9 cellular contexts compared by ENCODE assay signal in genomic region chr6:90194371-90194841, GRCh38.
DNase-seq lines count a peak whose midpoint lies in the region; ATAC-seq and TF ChIP-seq lines count a peak whose summit lies in the region.
"Had no signal": no experiment of that assay in that cellular context is flagged by ENCODE, and none has a peak within 500 bp of the region (broad histone marks: within the 10 kb centered on the region; RNA-seq: fewer than 3 reads in every experiment).

No MANE protein-coding gene starts in this region.

- H3K9me3 Mint-ChIP-seq in naive B cell (peaks cover 5 to 23% (median 9%) of the 10 kb centered on the region in 7 donors), progenitor cell of endocrine pancreas (ENCODE audit: low read depth) (peaks cover 10% of the 10 kb centered on the region)

- H3K27me3 Mint-ChIP-seq in naive B cell (no peaks in the 10 kb centered on the region), progenitor cell of endocrine pancreas (no peaks in the 10 kb centered on the region)

- in situ Hi-C loops in astrocyte of the spinal cord (cut with HindIII; ENCODE audit: low sequenced_read_pairs): no loop called here

- H3K36me3 Mint-ChIP-seq in naive B cell (peaks cover 40 to 49% of the 10 kb centered on the region in 2 donors), progenitor cell of endocrine pancreas (ENCODE audit: insufficient read depth) (peaks cover 12% of the 10 kb centered on the region)

- DNase-seq in AG20443 (ENCODE audit: low spot score): peak; percentile 68
- DNase-seq in HFF-Myc (ENCODE audit: extremely low read depth, low read depth): peak; percentile 58
- peak; percentile 85 for DNase-seq in astrocyte of the spinal cord (ENCODE audit: low read depth, low spot score)
- no peak for DNase-seq in naive B cell
- DNase-seq in progenitor cell of endocrine pancreas (ENCODE audit: low spot score, unreplicated experiment): no peak
- DNase-seq: NCI-H1930 had no signal

- no peak for ATAC-seq in naive B cell (ENCODE audit: low read depth in 2 of 2)
- no peak for ATAC-seq in HG03469 (IDR thresholded peaks at IDR 0.05; ENCODE audit: unreplicated experiment)
- no peak for ATAC-seq in GM21786 (IDR thresholded peaks at IDR 0.05; ENCODE audit: unreplicated experiment)
- no peak for ATAC-seq in GM21381 (IDR thresholded peaks at IDR 0.05; ENCODE audit: unreplicated experiment)

- H3K27ac Mint-ChIP-seq in naive B cell: peak overlapping the region; percentile 9 to 91 (median 70)
- H3K27ac Mint-ChIP-seq in progenitor cell of endocrine pancreas: no peak overlapping the region

- TF ChIP-seq CTCF in HFF-Myc (IDR thresholded peaks at IDR 0.05; ENCODE audit: low read depth, low read length, missing control alignments) (no peak), astrocyte of the spinal cord (IDR thresholded peaks at IDR 0.05; ENCODE audit: low read depth, low read length) (no peak), progenitor cell of endocrine pancreas (IDR thresholded peaks at IDR 0.05; ENCODE audit: unreplicated experiment) (no peak)

- H3K4me3 ChIP-seq in HFF-Myc (replicated peaks; ENCODE audit: low read depth, low read length): 0 out of 2 replicates have a peak overlapping the region, but pooled peaks have one; percentile 3
- no peak overlapping the region for H3K4me3 ChIP-seq in astrocyte of the spinal cord (ENCODE audit: low read depth, low read length)

- H3K4me3 Mint-ChIP-seq in naive B cell (peak overlapping the region in 3 of 8 donors; percentile 15 to 39 (median 21)), progenitor cell of endocrine pancreas (ENCODE audit: low read depth) (no peak overlapping the region)

- H3K4me1 Mint-ChIP-seq in naive B cell (peaks cover 56 to 90% (median 59%) of the 10 kb centered on the region in 3 donors), progenitor cell of endocrine pancreas (ENCODE audit: low read depth) (peaks cover 14% of the 10 kb centered on the region)

Comparison
In these comparisons a context has a peak if more than half of its experiments do, and no peak if none do; other contexts are left out.
1. DNase-seq: peak in AG20443 (single experiment), HFF-Myc (single experiment) and astrocyte of the spinal cord (single experiment); none in naive B cell (single experiment) and progenitor cell of endocrine pancreas (single experiment).